ENCODE assay signal across 29 cellular contexts in genomic region chr2:105082107-105082506, GRCh38.
"Had no signal": no experiment of that assay in that cellular context is flagged by ENCODE, and none has a peak within 500 bp of the region (broad histone marks: within the 10 kb centered on the region; RNA-seq: fewer than 3 reads in every experiment).

No MANE protein-coding gene starts in this region.

- H3K27ac ChIP-seq: colonic mucosa, esophagus squamous epithelium, lower lobe of right lung, ovary, right lobe of liver, thoracic aorta, tibial nerve, upper lobe of right lung, vagina had no signal

- ATAC-seq: left colon; left ventricle myocardium superior; lower lobe of right lung; mucosa of descending colon; natural killer cell treated with Interleukin-12 subunit alpha and Interleukin-12 subunit beta and Interleukin-15 and Interleukin-18, amount 100 ng/mL, for 72 hours; right lobe of liver; stimulated activated naive B cell treated with anti-CD40 and anti-IgM and Interleukin-4, amounts not matched to agents 10 μg/mL and 1 μg/mL and 100 μg/mL, for 72 hours; upper lobe of right lung had no signal

- H3K27me3 ChIP-seq: colonic mucosa, esophagus squamous epithelium, ovary, right lobe of liver, tibial nerve, upper lobe of right lung, vagina had no signal

- H3K9me3 Mint-ChIP-seq: dendritic cell treated with granulocyte-macrophage colony-stimulating factor and Interleukin-4, amounts not matched to agents 40 ng/mL and 50 ng/mL, for 4 days; immature natural killer cell; naive B cell; natural killer cell treated with Interleukin-12 subunit alpha and Interleukin-12 subunit beta and Interleukin-15 and Interleukin-18, amount 100 ng/mL, for 72 hours; stimulated activated naive B cell treated with anti-CD40 and anti-IgM and Interleukin-4, amounts not matched to agents 10 μg/mL and 1 μg/mL and 100 μg/mL, for 72 hours; stimulated activated naive CD8-positive, alpha-beta T cell treated with anti-CD3 and anti-CD28 coated beads, Interleukin-15, Interleukin-2, amounts not matched to agents 100 ng/mL and 50 ng/mL, for 24 hours had no signal

- FAIRE-seq: endothelial cell of umbilical vein had no signal

- H3K4me1 ChIP-seq: colonic mucosa, esophagus squamous epithelium, lower lobe of right lung, right lobe of liver, upper lobe of right lung, vagina had no signal

- H3K27ac Mint-ChIP-seq: dendritic cell treated with granulocyte-macrophage colony-stimulating factor and Interleukin-4, amounts not matched to agents 40 ng/mL and 50 ng/mL, for 4 days; immature natural killer cell; natural killer cell treated with Interleukin-12 subunit alpha and Interleukin-12 subunit beta and Interleukin-15 and Interleukin-18, amount 100 ng/mL, for 72 hours; stimulated activated naive B cell treated with anti-CD40 and anti-IgM and Interleukin-4, amounts not matched to agents 10 μg/mL and 1 μg/mL and 100 μg/mL, for 72 hours; stimulated activated naive CD8-positive, alpha-beta T cell treated with anti-CD3 and anti-CD28 coated beads, Interleukin-15, Interleukin-2, amounts not matched to agents 100 ng/mL and 50 ng/mL, for 24 hours had no signal

- H3K4me1 Mint-ChIP-seq: naive B cell; stimulated activated naive B cell treated with anti-CD40 and anti-IgM and Interleukin-4, amounts not matched to agents 10 μg/mL and 1 μg/mL and 100 μg/mL, for 72 hours had no signal

- H3K9me3 ChIP-seq: colonic mucosa, esophagus squamous epithelium, lower lobe of right lung, mucosa of descending colon, ovary, right lobe of liver, thoracic aorta, tibial nerve, upper lobe of right lung, vagina had no signal

- H3K4me3 Mint-ChIP-seq: dendritic cell treated with granulocyte-macrophage colony-stimulating factor and Interleukin-4, amounts not matched to agents 40 ng/mL and 50 ng/mL, for 4 days; immature natural killer cell; naive B cell; natural killer cell treated with Interleukin-12 subunit alpha and Interleukin-12 subunit beta and Interleukin-15 and Interleukin-18, amount 100 ng/mL, for 72 hours; stimulated activated naive B cell treated with anti-CD40 and anti-IgM and Interleukin-4, amounts not matched to agents 10 μg/mL and 1 μg/mL and 100 μg/mL, for 72 hours; stimulated activated naive CD8-positive, alpha-beta T cell treated with anti-CD3 and anti-CD28 coated beads, Interleukin-15, Interleukin-2, amounts not matched to agents 100 ng/mL and 50 ng/mL, for 24 hours had no signal

- H3K27me3 Mint-ChIP-seq: dendritic cell treated with granulocyte-macrophage colony-stimulating factor and Interleukin-4, amounts not matched to agents 40 ng/mL and 50 ng/mL, for 4 days; naive B cell; natural killer cell treated with Interleukin-12 subunit alpha and Interleukin-12 subunit beta and Interleukin-15 and Interleukin-18, amount 100 ng/mL, for 72 hours; stimulated activated naive B cell treated with anti-CD40 and anti-IgM and Interleukin-4, amounts not matched to agents 10 μg/mL and 1 μg/mL and 100 μg/mL, for 72 hours; stimulated activated naive CD8-positive, alpha-beta T cell treated with anti-CD3 and anti-CD28 coated beads, Interleukin-15, Interleukin-2, amounts not matched to agents 100 ng/mL and 50 ng/mL, for 24 hours had no signal

- DNase-seq: colonic mucosa; effector CD8-positive, alpha-beta T cell; esophagus squamous epithelium; foreskin melanocyte; glutamatergic neuron; hypothalamus; immature natural killer cell; islet precursor cell; kidney glomerular epithelial cell; left colon; left ventricle myocardium superior; lower lobe of right lung; mucosa of descending colon; naive B cell; occipital lobe; ovary; right lobe of liver; small intestine; stimulated activated CD4-positive, alpha-beta T cell treated with anti-CD3 and anti-CD28 coated beads, Interleukin-15, amount 100 ng/mL, for 24 hours; stimulated activated CD4-positive, alpha-beta T cell treated with anti-CD3 and anti-CD28 coated beads, Interleukin-2, amount 100 ng/mL, for 48 hours; stimulated activated naive B cell treated with anti-CD40 and anti-IgM and Interleukin-4, amounts not matched to agents 10 μg/mL and 1 μg/mL and 100 μg/mL, for 72 hours; upper lobe of right lung had no signal

- H3K4me3 ChIP-seq: colonic mucosa, esophagus squamous epithelium, lower lobe of right lung, mucosa of descending colon, ovary, right lobe of liver, thoracic aorta, tibial nerve, upper lobe of right lung, vagina had no signal

- H3K36me3 ChIP-seq: colonic mucosa, lower lobe of right lung, ovary, right lobe of liver, thoracic aorta, upper lobe of right lung had no signal

- H3K36me3 Mint-ChIP-seq: natural killer cell treated with Interleukin-12 subunit alpha and Interleukin-12 subunit beta and Interleukin-15 and Interleukin-18, amount 100 ng/mL, for 72 hours had no signal
